ENCODE assay signal across 21 cellular contexts in genomic region chr2:220318037-220318436, GRCh38.
A peak's percentile ranks its signal among the peaks of the same experiment; 100 is the strongest.
DNase-seq lines count a peak whose midpoint lies in the region; ATAC-seq lines count a peak whose summit lies in the region.
"Had no signal": no experiment of that assay in that cellular context is flagged by ENCODE, and none has a peak within 500 bp of the region (broad histone marks: within the 10 kb centered on the region; RNA-seq: fewer than 3 reads in every experiment).

No MANE protein-coding gene starts in this region.

- no peaks in the 10 kb centered on the region for H3K4me1 Mint-ChIP-seq in activated CD4-positive, alpha-beta T cell treated with anti-CD3 and anti-CD28 coated beads, Interleukin-2, amount 10 ng/mL, durations not matched to agents 24 days and 14 days
- no peaks in the 10 kb centered on the region for H3K4me1 Mint-ChIP-seq in activated T-helper 17 cell treated with anti-CD3 and anti-CD28 coated beads, Interleukin-2, amount 50 U/mL, for 72 hours
- H3K4me1 Mint-ChIP-seq: CD14-positive monocyte; CD4-positive, alpha-beta memory T cell; CD4-positive, CD25-positive, alpha-beta regulatory T cell; CD8-positive, alpha-beta memory T cell had no signal

- H3K27ac Mint-ChIP-seq in activated CD4-positive, alpha-beta T cell treated with anti-CD3 and anti-CD28 coated beads, Interleukin-2, amount 10 ng/mL, durations not matched to agents 24 days and 14 days: no peak overlapping the region
- no peak overlapping the region for H3K27ac Mint-ChIP-seq in activated T-helper 17 cell treated with anti-CD3 and anti-CD28 coated beads, Interleukin-2, amount 50 U/mL, for 72 hours
- H3K27ac Mint-ChIP-seq: CD14-positive monocyte; CD4-positive, alpha-beta memory T cell; CD4-positive, CD25-positive, alpha-beta regulatory T cell; CD8-positive, alpha-beta memory T cell had no signal

- intact Hi-C loops in activated CD4-positive, alpha-beta T cell treated with anti-CD3 and anti-CD28 coated beads, Interleukin-2, amount 10 ng/mL, durations not matched to agents 24 days and 14 days (cut with micrococcal nuclease): no loop called here

- H3K9me3 Mint-ChIP-seq in activated CD4-positive, alpha-beta T cell treated with anti-CD3 and anti-CD28 coated beads, Interleukin-2, amount 10 ng/mL, durations not matched to agents 24 days and 14 days: no peaks in the 10 kb centered on the region
- peaks cover 4% of the 10 kb centered on the region for H3K9me3 Mint-ChIP-seq in activated T-helper 17 cell treated with anti-CD3 and anti-CD28 coated beads, Interleukin-2, amount 50 U/mL, for 72 hours

- DNase-seq in activated CD4-positive, alpha-beta T cell treated with anti-CD3 and anti-CD28 coated beads, Interleukin-2, amount 10 ng/mL, durations not matched to agents 24 days and 14 days: peak; percentile 3
- DNase-seq in activated CD4-positive, alpha-beta T cell treated with anti-CD3 and anti-CD28 coated beads for 4 hours: no peak
- DNase-seq in NCI-H82 treated with DMSO at 0.1 percent for 48 hours (lab: John Stamatoyannopoulos, UW; ENCODE audit: unreplicated experiment) (peak; percentile 76), NCI-H1694 treated with DMSO at 0.1 percent for 48 hours (lab: John Stamatoyannopoulos, UW) (no peak)
- DNase-seq: 8988T; ACHN; BE2C; C1 segment of cervical spinal cord; CD4-positive, alpha-beta memory T cell; CD4-positive, CD25-positive, alpha-beta regulatory T cell; CD8-positive, alpha-beta memory T cell; COR-L47; DMS 273 treated with DMSO at 0.1 percent for 48 hours; DMS153; DMS79; DND-41; EL; GDM1 had no signal

- H3K4me3 Mint-ChIP-seq in activated CD4-positive, alpha-beta T cell treated with anti-CD3 and anti-CD28 coated beads, Interleukin-2, amount 10 ng/mL, durations not matched to agents 24 days and 14 days: no peak overlapping the region
- H3K4me3 Mint-ChIP-seq in activated T-helper 17 cell treated with anti-CD3 and anti-CD28 coated beads, Interleukin-2, amount 50 U/mL, for 72 hours: no peak overlapping the region
- H3K4me3 Mint-ChIP-seq: CD14-positive monocyte; CD4-positive, alpha-beta memory T cell; CD4-positive, CD25-positive, alpha-beta regulatory T cell; CD8-positive, alpha-beta memory T cell had no signal

- no peak for ATAC-seq in activated T-helper 17 cell treated with anti-CD3 and anti-CD28 coated beads, Interleukin-2, amount 50 U/mL, for 72 hours (replicated peaks)
- ATAC-seq: GM12878 had no signal

- H3K27me3 Mint-ChIP-seq in activated CD4-positive, alpha-beta T cell treated with anti-CD3 and anti-CD28 coated beads, Interleukin-2, amount 10 ng/mL, durations not matched to agents 24 days and 14 days: no peaks in the 10 kb centered on the region
- H3K27me3 Mint-ChIP-seq in activated T-helper 17 cell treated with anti-CD3 and anti-CD28 coated beads, Interleukin-2, amount 50 U/mL, for 72 hours: no peaks in the 10 kb centered on the region
- H3K27me3 Mint-ChIP-seq: CD4-positive, alpha-beta memory T cell; CD4-positive, CD25-positive, alpha-beta regulatory T cell; CD8-positive, alpha-beta memory T cell had no signal

- H3K36me3 Mint-ChIP-seq in activated CD4-positive, alpha-beta T cell treated with anti-CD3 and anti-CD28 coated beads, Interleukin-2, amount 10 ng/mL, durations not matched to agents 24 days and 14 days (ENCODE audit: low read depth): no peaks in the 10 kb centered on the region
- no peaks in the 10 kb centered on the region for H3K36me3 Mint-ChIP-seq in activated T-helper 17 cell treated with anti-CD3 and anti-CD28 coated beads, Interleukin-2, amount 50 U/mL, for 72 hours (ENCODE audit: low read depth)
- H3K36me3 Mint-ChIP-seq: CD14-positive monocyte; CD4-positive, alpha-beta memory T cell; CD4-positive, CD25-positive, alpha-beta regulatory T cell; CD8-positive, alpha-beta memory T cell had no signal

Comparison
In these comparisons a context has a peak if more than half of its experiments do, and no peak if none do; other contexts are left out.
1. DNase-seq: peak in activated CD4-positive, alpha-beta T cell treated with anti-CD3 and anti-CD28 coated beads, Interleukin-2, amount 10 ng/mL, durations not matched to agents 24 days and 14 days (single experiment) and NCI-H82 treated with DMSO at 0.1 percent for 48 hours (single experiment); none in activated CD4-positive, alpha-beta T cell treated with anti-CD3 and anti-CD28 coated beads for 4 hours (0 of 2) and NCI-H1694 treated with DMSO at 0.1 percent for 48 hours (single experiment).